ENCODE assay signal across 17 cellular contexts in genomic region chr7:55252386-55252785, GRCh38.
"Had no signal": no experiment of that assay in that cellular context is flagged by ENCODE, and none has a peak within 500 bp of the region (broad histone marks: within the 10 kb centered on the region; RNA-seq: fewer than 3 reads in every experiment).

No MANE protein-coding gene starts in this region.

- H3K27me3 ChIP-seq: pancreas, right lobe of liver had no signal

- H3K27ac ChIP-seq: epithelial cell of prostate, gastrocnemius medialis, pancreas, right lobe of liver, suprapubic skin had no signal

- DNase-seq: activated B cell treated with CpG ODN at 0.5 μM for 24 hours; activated CD4-positive, alpha-beta memory T cell treated with anti-CD3 and anti-CD28 coated beads, Interleukin-2, amount 10 ng/mL, durations not matched to agents 7 days and 5 days; activated CD4-positive, alpha-beta T cell treated with anti-CD3 and anti-CD28 coated beads for 4 hours; activated naive CD4-positive, alpha-beta T cell treated with Interleukin-2 at 50 U/mL for 16 hours; activated naive CD8-positive, alpha-beta T cell treated with anti-CD3 and anti-CD28 coated beads, Interleukin-2, amount 10 ng/mL, durations not matched to agents 7 days and 5 days; activated T-cell treated with anti-CD3 and anti-CD28 coated beads, Interleukin-2, amount 50 U/mL, for 24 hours; amygdala; gastrocnemius medialis; kidney glomerular epithelial cell; naive B cell; pancreas; stimulated activated CD4-positive, alpha-beta T cell treated with anti-CD3 and anti-CD28 coated beads, Interleukin-4, amount 100 ng/mL, for 1 hour; stimulated activated naive CD8-positive, alpha-beta T cell treated with anti-CD3 and anti-CD28 coated beads, Interleukin-15, amount 100 ng/mL, for 72 hours had no signal

- H3K4me3 ChIP-seq: gastrocnemius medialis, pancreas, right lobe of liver, smooth muscle cell, suprapubic skin had no signal

- H3K36me3 ChIP-seq: gastrocnemius medialis, pancreas, right lobe of liver, suprapubic skin had no signal

- H3K4me2 ChIP-seq: smooth muscle cell had no signal

- ATAC-seq: gastrocnemius medialis; pancreas; right lobe of liver; stimulated activated naive CD8-positive, alpha-beta T cell treated with anti-CD3 and anti-CD28 coated beads, Interleukin-15, amount 100 ng/mL, for 72 hours had no signal

- H3K9me3 ChIP-seq: gastrocnemius medialis, pancreas, right lobe of liver, suprapubic skin had no signal
